Comparison of ENCODE assay signal across 22 cellular contexts in genomic region chr2:215364157-215365155, GRCh38. TPM values are rescaled to one million over a fixed set of nuclear protein-coding genes. Genes with fewer than 3 reads are reported as not detected.
DNase-seq lines count a peak whose midpoint lies in the region; ATAC-seq, FAIRE-seq and TF ChIP-seq lines count a peak whose summit lies in the region.
"Had no signal": no experiment of that assay in that cellular context is flagged by ENCODE, and none has a peak within 500 bp of the region (broad histone marks: within the 10 kb centered on the region; RNA-seq: fewer than 3 reads in every experiment).

No MANE protein-coding gene starts in this region.

- H2BK120ac ChIP-seq in mesenchymal stem cell (ENCODE audit: low read depth, low read length): no peak overlapping the region

- H3F3A ChIP-seq in PC-3 (ENCODE audit: low read length, unreplicated experiment): no peaks in the 10 kb centered on the region

- H2AK5ac ChIP-seq in mesenchymal stem cell (ENCODE audit: low read length, severe bottlenecking): no peak overlapping the region

- 90% methylated on average over 9 of the region's 10 CpGs for WGBS in mesenchymal stem cell

- CTCF ChIA-PET in PC-3 (lab: Charles Lee): interaction anchor here (0.7 kb wide), 1 partner anchor 32 kb away, joined by 3 read pairs; no protein-coding TSS in a partner anchor

- H4K20me1 ChIP-seq in PC-3 (ENCODE audit: low read length): no peaks in the 10 kb centered on the region

- no peak for ATAC-seq in PC-3
- ATAC-seq: effector memory CD8-positive, alpha-beta T cell; heart left ventricle; stimulated activated effector memory CD8-positive, alpha-beta T cell treated with anti-CD3 and anti-CD28 coated beads, Interleukin-12 subunit alpha, Interleukin-12 subunit beta, amount 100 ng/mL, for 72 hours had no signal

- no peaks in the 10 kb centered on the region for H3K79me2 ChIP-seq in PC-3 (ENCODE audit: low read length)

- no TSS peak for BruUV-seq in PC-3 (replicated peaks; lab: Mats Ljungman, UMichigan)

- no peak overlapping the region for H3K23ac ChIP-seq in mesenchymal stem cell (ENCODE audit: low read length in 2 of 2)

- H3K27ac ChIP-seq in mesenchymal stem cell (ENCODE audit: low read length, poor library complexity, severe bottlenecking): peak overlapping the region; percentile 62
- no peak overlapping the region for H3K27ac ChIP-seq in PC-3 (ENCODE audit: low read length)
- H3K27ac ChIP-seq: colonic mucosa, esophagus squamous epithelium, heart left ventricle, Peyer's patch, suprapubic skin, uterus had no signal

- FAIRE-seq in bronchial epithelial cell (lab: Jason Lieb, UNC): peak; percentile 58

- peak overlapping the region; percentile 35 for H4K8ac ChIP-seq in mesenchymal stem cell (ENCODE audit: low read length)

- no peaks in the 10 kb centered on the region for H3K27me3 ChIP-seq in bronchial epithelial cell (ENCODE audit: control insufficient read depth, insufficient read depth, low read length)
- no peaks in the 10 kb centered on the region for H3K27me3 ChIP-seq in mesenchymal stem cell (ENCODE audit: control insufficient read depth in 1 of 2, insufficient read depth in 1 of 2, low read length in 2 of 2)
- H3K27me3 ChIP-seq in PC-3 (ENCODE audit: low read length): no peaks in the 10 kb centered on the region
- H3K27me3 ChIP-seq: colonic mucosa, esophagus squamous epithelium, heart left ventricle, Peyer's patch, suprapubic skin, uterus had no signal

- no peak overlapping the region for H4K91ac ChIP-seq in mesenchymal stem cell (ENCODE audit: low read length)

- intact Hi-C loops in PC-3 (cut with micrococcal nuclease): no loop called here

- no peaks in the 10 kb centered on the region for H3K9me2 ChIP-seq in PC-3 (replicated peaks; ENCODE audit: low read length)

- TF ChIP-seq CTCF in bronchial epithelial cell (IDR thresholded peaks at IDR 0.05; ENCODE audit: insufficient read depth, low read length, severe bottlenecking): no peak
- no peak for TF ChIP-seq CTCF in PC-3 (conservative IDR thresholded peaks at IDR 0.05; ENCODE audit: low read depth, low read length)

- H3K4me3 ChIP-seq in bronchial epithelial cell (ENCODE audit: low read depth, low read length) (no peak overlapping the region), mesenchymal stem cell (ENCODE audit: insufficient read depth in 1 of 2, low read depth in 1 of 2, low read length in 2 of 2) (no peak overlapping the region), PC-3 (ENCODE audit: low read length) (no peak overlapping the region)
- H3K4me3 ChIP-seq: colonic mucosa, esophagus squamous epithelium, heart left ventricle, Peyer's patch, suprapubic skin, uterus had no signal

- no peak overlapping the region for H3K18ac ChIP-seq in mesenchymal stem cell (ENCODE audit: low read depth in 1 of 2, low read length in 2 of 2)

- no peaks in the 10 kb centered on the region for H3K79me1 ChIP-seq in mesenchymal stem cell (replicated peaks; ENCODE audit: low read length, poor library complexity, severe bottlenecking)

- DNase-seq in Ammon's horn (ENCODE audit: low spot score) (peak; percentile 14), HCEC 1CT (peak; percentile 2), bronchial epithelial cell (ENCODE audit: low read depth) (peak; percentile 11), mesenchymal stem cell (no peak), HuH-7 (ENCODE audit: low spot score) (no peak), NCI-H446 (lab: John Stamatoyannopoulos, UW) (no peak), PC-3 (no peak)
- DNase-seq in activated CD4-positive, CD25-positive, alpha-beta regulatory T cell treated with anti-CD3 and anti-CD28 coated beads, Interleukin-2, amount 50 U/mL, for 72 hours: no peak
- DNase-seq: activated CD4-positive, alpha-beta T cell treated with anti-CD3 and anti-CD28 coated beads for 4 hours; CD4-positive, alpha-beta T cell; colonic mucosa; effector memory CD8-positive, alpha-beta T cell; esophagus squamous epithelium; GF-D8; heart left ventricle; NCI-H1092 treated with DMSO at 0.1 percent for 48 hours; NCI-H2081; Peyer's patch; stimulated activated CD4-positive, alpha-beta T cell treated with anti-CD3 and anti-CD28 coated beads, Interleukin-2, amount 100 ng/mL, for 24 hours; uterus had no signal

- peaks cover 12% of the 10 kb centered on the region for H3K36me3 ChIP-seq in bronchial epithelial cell (ENCODE audit: control insufficient read depth, insufficient read depth, low read length)
- H3K36me3 ChIP-seq in mesenchymal stem cell (ENCODE audit: control insufficient read depth in 1 of 2, insufficient read depth in 2 of 2, low read depth in 1 of 2, low read length in 2 of 2): peaks cover 29 to 98% of the 10 kb centered on the region in 2 experiments
- peaks cover 70% of the 10 kb centered on the region for H3K36me3 ChIP-seq in PC-3 (ENCODE audit: low read depth, low read length)
- H3K36me3 ChIP-seq: colonic mucosa, uterus had no signal

- no peak overlapping the region for H2BK5ac ChIP-seq in mesenchymal stem cell (ENCODE audit: low read depth, low read length, poor library complexity, severe bottlenecking)

- H3K4me1 ChIP-seq in mesenchymal stem cell (ENCODE audit: control insufficient read depth, insufficient read depth, low read depth, low read length): peaks cover 7% of the 10 kb centered on the region
- no peaks in the 10 kb centered on the region for H3K4me1 ChIP-seq in PC-3 (ENCODE audit: insufficient read depth, low read length)
- H3K4me1 ChIP-seq: colonic mucosa, esophagus squamous epithelium, heart left ventricle, Peyer's patch, suprapubic skin, uterus had no signal

- H3K9ac ChIP-seq in mesenchymal stem cell (ENCODE audit: low read length) (peak overlapping the region; percentile 54), PC-3 (ENCODE audit: low read length) (no peak overlapping the region)

- H3K14ac ChIP-seq in mesenchymal stem cell (ENCODE audit: low read length in 2 of 2): no peak overlapping the region

- no peak overlapping the region for H2BK12ac ChIP-seq in mesenchymal stem cell (ENCODE audit: low read length in 2 of 2)

- no peak overlapping the region for H2BK15ac ChIP-seq in mesenchymal stem cell (ENCODE audit: low read depth, poor library complexity, severe bottlenecking)

- POLR2A ChIA-PET in PC-3 (lab: Charles Lee; ENCODE audit: unreplicated experiment): no interaction called here

- H3K4ac ChIP-seq in mesenchymal stem cell (ENCODE audit: low read depth in 1 of 2, low read length in 2 of 2): no peak overlapping the region

- H3K4me2 ChIP-seq in mesenchymal stem cell (ENCODE audit: low read length, poor library complexity, severe bottlenecking) (no peak overlapping the region), PC-3 (ENCODE audit: low read length) (no peak overlapping the region)

- H2AFZ ChIP-seq in mesenchymal stem cell (ENCODE audit: low read depth, low read length) (no peak overlapping the region), PC-3 (ENCODE audit: low read length) (no peak overlapping the region)

- H3K9me3 ChIP-seq in mesenchymal stem cell (ENCODE audit: control insufficient read depth, low read length) (no peaks in the 10 kb centered on the region), PC-3 (ENCODE audit: low read length) (no peaks in the 10 kb centered on the region)
- H3K9me3 ChIP-seq: colonic mucosa, esophagus squamous epithelium, heart left ventricle, Peyer's patch, suprapubic skin, uterus had no signal

RNA-seq across cellular contexts. Expression of gene ATIC, which starts 52.6 kb away (rescaled TPM):
- total RNA-seq in bronchial epithelial cell (18.7 and 35.0 TPM in 2 replicates), PC-3 (2014; rRNA removed) (41.7 and 78.8 TPM in 2 replicates)
- 182 TPM for polyA plus RNA-seq in mesenchymal stem cell (2013, experiment 1 of 2)
- polyA plus RNA-seq in mesenchymal stem cell (2013, experiment 2 of 2): 193 TPM

Comparison
In these comparisons a context has a peak if more than half of its experiments do, and no peak if none do; other contexts are left out.
1. DNase-seq: peak in Ammon's horn (single experiment), HCEC 1CT (single experiment) and bronchial epithelial cell (single experiment); none in mesenchymal stem cell (single experiment), HuH-7 (single experiment), NCI-H446 (0 of 2), activated CD4-positive, CD25-positive, alpha-beta regulatory T cell treated with anti-CD3 and anti-CD28 coated beads, Interleukin-2, amount 50 U/mL, for 72 hours (single experiment) and PC-3 (single experiment).